31 cellular contexts compared by ENCODE assay signal in the genomic region with DNA sequence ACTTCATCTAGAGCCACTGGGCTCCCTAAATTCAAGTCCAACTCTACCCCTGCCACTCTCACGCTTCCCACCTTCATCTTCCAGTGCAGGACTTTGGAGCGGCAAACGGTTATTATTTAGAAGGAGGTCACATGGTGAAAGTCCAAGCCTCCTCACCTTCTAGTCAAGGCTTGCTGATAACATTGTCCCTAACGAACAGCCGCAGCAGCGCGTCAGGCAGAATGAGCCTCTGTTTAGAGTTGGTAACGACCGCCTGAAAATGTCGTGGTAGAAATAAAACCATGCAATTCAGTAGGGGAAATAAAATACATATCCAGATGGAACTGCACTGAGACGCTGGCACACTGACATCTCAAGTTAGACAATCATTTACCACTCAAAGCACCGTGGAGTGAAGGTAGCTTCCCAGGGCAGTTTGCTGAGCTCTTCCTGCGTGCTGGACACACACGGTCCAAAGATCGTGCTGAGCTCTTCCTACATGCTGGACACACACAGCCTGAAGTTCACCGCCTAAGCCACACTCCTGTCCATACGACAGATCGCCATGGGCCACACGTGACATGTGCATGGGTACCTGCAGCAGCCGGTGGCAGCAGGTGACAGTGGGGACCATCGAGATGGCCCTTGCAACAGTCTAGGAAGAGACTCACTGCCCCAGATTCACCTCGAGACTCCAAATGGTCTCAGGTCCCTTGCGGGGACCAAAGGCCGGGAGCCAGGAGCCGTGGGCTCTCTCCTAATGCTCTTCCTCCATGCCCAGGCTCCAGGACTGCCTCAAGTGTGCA.
DNase-seq lines count a peak whose midpoint lies in the region; ATAC-seq and TF ChIP-seq lines count a peak whose summit lies in the region.
"Had no signal": no experiment of that assay in that cellular context is flagged by ENCODE, and none has a peak within 500 bp of the region (broad histone marks: within the 10 kb centered on the region; RNA-seq: fewer than 3 reads in every experiment).

No MANE protein-coding gene starts in this region.

- H3K23ac ChIP-seq in neuronal stem cell (ENCODE audit: low read depth, low read length, poor library complexity): peak overlapping the region; percentile 39

- H3K36me3 ChIP-seq in neuronal stem cell (replicated peaks in 1 of 2; ENCODE audit: control insufficient read depth in 2 of 2, insufficient read depth in 2 of 2, low read length in 2 of 2) (peaks cover 0 to 6% of the 10 kb centered on the region in 2 donors), aorta (ENCODE audit: control insufficient read depth in 1 of 2, insufficient read depth in 2 of 2, low read length in 1 of 2) (no peaks in the 10 kb centered on the region)
- H3K36me3 ChIP-seq: ascending aorta, right atrium auricular region, SJSA1, tibial nerve, WERI-Rb-1 had no signal

- no peak overlapping the region for H3K4me3 Mint-ChIP-seq in activated naive CD8-positive, alpha-beta T cell treated with anti-CD3 and anti-CD28 coated beads, Interleukin-2, amount 10 ng/mL, durations not matched to agents 7 days and 5 days
- H3K4me3 Mint-ChIP-seq in activated naive CD8-positive, alpha-beta T cell treated with anti-CD3 and anti-CD28 coated beads for 36 hours: no peak overlapping the region
- H3K4me3 Mint-ChIP-seq: activated CD4-positive, alpha-beta T cell treated with anti-CD3 and anti-CD28 coated beads, Interleukin-2, amount 10 ng/mL, durations not matched to agents 24 days and 14 days; effector memory CD8-positive, alpha-beta T cell had no signal

- H3K4me1 Mint-ChIP-seq in activated naive CD8-positive, alpha-beta T cell treated with anti-CD3 and anti-CD28 coated beads, Interleukin-2, amount 10 ng/mL, durations not matched to agents 7 days and 5 days: no peaks in the 10 kb centered on the region
- no peaks in the 10 kb centered on the region for H3K4me1 Mint-ChIP-seq in activated naive CD8-positive, alpha-beta T cell treated with anti-CD3 and anti-CD28 coated beads for 36 hours
- H3K4me1 Mint-ChIP-seq: activated CD4-positive, alpha-beta T cell treated with anti-CD3 and anti-CD28 coated beads, Interleukin-2, amount 10 ng/mL, durations not matched to agents 24 days and 14 days had no signal

- no peak overlapping the region for H3K4ac ChIP-seq in neuronal stem cell (ENCODE audit: low read length)

- no peak overlapping the region for H3K4me3 ChIP-seq in neuronal stem cell (ENCODE audit: low read length in 2 of 2)
- H3K4me3 ChIP-seq in aorta (ENCODE audit: low read length in 2 of 2): no peak overlapping the region
- H3K4me3 ChIP-seq: ascending aorta, right atrium auricular region, SJSA1, tibial nerve had no signal

- H2BK5ac ChIP-seq in neuronal stem cell (ENCODE audit: low read length): no peak overlapping the region

- H2BK15ac ChIP-seq in neuronal stem cell (ENCODE audit: low read length): no peak overlapping the region

- H3K9ac ChIP-seq in neuronal stem cell (ENCODE audit: low read depth, low read length, poor library complexity): no peak overlapping the region

- TF ChIP-seq CTCF in omental fat pad (IDR thresholded peaks at IDR 0.05): no peak

- H3K27ac ChIP-seq in neuronal stem cell (replicated peaks; ENCODE audit: low read length) (no peak overlapping the region), aorta (ENCODE audit: low read depth in 1 of 2, low read length in 2 of 2) (no peak overlapping the region)
- H3K27ac ChIP-seq: ascending aorta, C4-2B, right atrium auricular region, SJSA1, WERI-Rb-1 had no signal

- POLR2A ChIA-PET in activated naive CD8-positive, alpha-beta T cell treated with anti-CD3 and anti-CD28 coated beads, Interleukin-2, amount 10 ng/mL, durations not matched to agents 7 days and 5 days (lab: Charles Lee): no interaction called here

- no peak overlapping the region for H2BK12ac ChIP-seq in neuronal stem cell (ENCODE audit: low read length)

- H3K18ac ChIP-seq in neuronal stem cell (ENCODE audit: low read length): peak overlapping the region; percentile 27

- no peak overlapping the region for H2BK120ac ChIP-seq in neuronal stem cell (ENCODE audit: low read depth, low read length)

- peak; percentile 7 for DNase-seq in activated naive CD8-positive, alpha-beta T cell treated with anti-CD3 and anti-CD28 coated beads, Interleukin-2, amount 10 ng/mL, durations not matched to agents 7 days and 5 days
- DNase-seq in activated naive CD8-positive, alpha-beta T cell treated with anti-CD3 and anti-CD28 coated beads for 36 hours: no peak
- DNase-seq in left colon (peak; percentile 57 to 65), neuronal stem cell (ENCODE audit: low spot score) (no peak), aorta (peak; percentile 30 to 53), omental fat pad (ENCODE audit: low spot score) (no peak), cerebellum (ENCODE audit: low spot score) (no peak)
- DNase-seq in stimulated activated naive CD4-positive, alpha-beta T cell treated with Interleukin-2 at 50 U/mL for 16 hours (lab: John Stamatoyannopoulos, UW): no peak
- DNase-seq: 8988T; activated CD4-positive, alpha-beta T cell treated with anti-CD3 and anti-CD28 coated beads, Interleukin-2, amount 10 ng/mL, durations not matched to agents 24 days and 14 days; activated CD8-positive, alpha-beta memory T cell treated with anti-CD3 and anti-CD28 coated beads for 24 hours; activated effector memory CD4-positive, alpha-beta T cell treated with Interleukin-2 at 50 U/mL for 16 hours; cortex of kidney; DMS79; effector memory CD8-positive, alpha-beta T cell; GDM1; Kasumi-1; midbrain; NCI-H1436 treated with DMSO at 0.1 percent for 48 hours; NCI-H2107; NCI-H510A; RPMI8226; stimulated activated CD4-positive, alpha-beta T cell treated with anti-CD3 and anti-CD28 coated beads, Interleukin-12 subunit alpha, Interleukin-12 subunit beta, amount 100 ng/mL, for 4 hours; stimulated activated CD4-positive, alpha-beta T cell treated with anti-CD3 and anti-CD28 coated beads, Interleukin-4, amount 100 ng/mL, for 1 hour; WERI-Rb-1 had no signal

- no peak overlapping the region for H4K8ac ChIP-seq in neuronal stem cell (ENCODE audit: low read depth, low read length)

- no peaks in the 10 kb centered on the region for H3K79me1 ChIP-seq in neuronal stem cell (ENCODE audit: low read depth, low read length)

- no peak overlapping the region for H3K27ac Mint-ChIP-seq in activated naive CD8-positive, alpha-beta T cell treated with anti-CD3 and anti-CD28 coated beads, Interleukin-2, amount 10 ng/mL, durations not matched to agents 7 days and 5 days
- no peak overlapping the region for H3K27ac Mint-ChIP-seq in activated naive CD8-positive, alpha-beta T cell treated with anti-CD3 and anti-CD28 coated beads for 36 hours
- H3K27ac Mint-ChIP-seq: activated CD4-positive, alpha-beta T cell treated with anti-CD3 and anti-CD28 coated beads, Interleukin-2, amount 10 ng/mL, durations not matched to agents 24 days and 14 days; activated naive CD4-positive, alpha-beta T cell treated with anti-CD3 and anti-CD28 coated beads, Interleukin-2, amount 50 U/mL, for 72 hours; effector memory CD8-positive, alpha-beta T cell had no signal

- H3K27me3 Mint-ChIP-seq in activated naive CD8-positive, alpha-beta T cell treated with anti-CD3 and anti-CD28 coated beads, Interleukin-2, amount 10 ng/mL, durations not matched to agents 7 days and 5 days: no peaks in the 10 kb centered on the region
- H3K27me3 Mint-ChIP-seq in activated naive CD8-positive, alpha-beta T cell treated with anti-CD3 and anti-CD28 coated beads for 36 hours: no peaks in the 10 kb centered on the region
- H3K27me3 Mint-ChIP-seq: activated CD4-positive, alpha-beta T cell treated with anti-CD3 and anti-CD28 coated beads, Interleukin-2, amount 10 ng/mL, durations not matched to agents 24 days and 14 days; effector memory CD8-positive, alpha-beta T cell had no signal

- H4K91ac ChIP-seq in neuronal stem cell (ENCODE audit: low read depth, low read length, poor library complexity): no peak overlapping the region

- H3K4me2 ChIP-seq in neuronal stem cell (ENCODE audit: insufficient read depth, low read length, poor library complexity, severe bottlenecking): no peak overlapping the region

- peaks cover 0 to 28% of the 10 kb centered on the region in 2 donors for H3K9me3 ChIP-seq in neuronal stem cell (replicated peaks in 1 of 2; ENCODE audit: control insufficient read depth in 2 of 2, insufficient read depth in 1 of 2, low read depth in 1 of 2, low read length in 2 of 2)
- H3K9me3 ChIP-seq in aorta (ENCODE audit: control insufficient read depth, low read length): peaks cover 1% of the 10 kb centered on the region
- H3K9me3 ChIP-seq: ascending aorta, right atrium auricular region had no signal

- H2AFZ ChIP-seq in neuronal stem cell (ENCODE audit: low read length): no peak overlapping the region

- H3K14ac ChIP-seq in neuronal stem cell (ENCODE audit: low read length): no peak overlapping the region

- H2AK5ac ChIP-seq in neuronal stem cell (ENCODE audit: low read depth, low read length): peak overlapping the region; percentile 40

- no CpG with 5 or more reads among the region's 25 CpGs for WGBS in neuronal stem cell (ENCODE audit: extremely low coverage in 2 of 2, insufficient read length in 2 of 2, insufficient replicate concordance in 1 of 2), 2 donors
- 89% methylated on average over 25 of the region's 25 CpGs for WGBS in aorta, 2 donors

- H3K4me1 ChIP-seq in neuronal stem cell (ENCODE audit: control insufficient read depth in 2 of 2, insufficient read depth in 1 of 2, low read depth in 1 of 2, low read length in 2 of 2): peaks cover 0 to 19% of the 10 kb centered on the region in 2 donors
- no peaks in the 10 kb centered on the region for H3K4me1 ChIP-seq in aorta (ENCODE audit: control insufficient read depth in 1 of 2, insufficient read depth in 2 of 2, low read length in 2 of 2)
- H3K4me1 ChIP-seq: ascending aorta, right atrium auricular region, SJSA1, tibial nerve had no signal

- H3K27me3 ChIP-seq in neuronal stem cell (ENCODE audit: control insufficient read depth in 3 of 3, insufficient read depth in 3 of 3, low read depth in 1 of 3, low read length in 3 of 3) (peaks cover 0 to 8% (median 0%) of the 10 kb centered on the region in 3 experiments), aorta (ENCODE audit: control insufficient read depth in 1 of 2, insufficient read depth in 2 of 2, low read length in 1 of 2) (no peaks in the 10 kb centered on the region)
- H3K27me3 ChIP-seq: ascending aorta, right atrium auricular region, SJSA1, tibial nerve had no signal

- no peak for ATAC-seq in activated naive CD8-positive, alpha-beta T cell treated with anti-CD3 and anti-CD28 coated beads, Interleukin-2, amount 10 ng/mL, durations not matched to agents 7 days and 5 days (ENCODE audit: low read depth)
- ATAC-seq in left colon (peak; percentile 82), aorta (ENCODE audit: low FRiP score) (no peak), omental fat pad (ENCODE audit: low FRiP score) (no peak)
- ATAC-seq: activated naive CD4-positive, alpha-beta T cell treated with anti-CD3 and anti-CD28 coated beads, Interleukin-2, amount 50 U/mL, for 72 hours; effector memory CD8-positive, alpha-beta T cell had no signal

- no peaks in the 10 kb centered on the region for H3K36me3 Mint-ChIP-seq in activated naive CD8-positive, alpha-beta T cell treated with anti-CD3 and anti-CD28 coated beads, Interleukin-2, amount 10 ng/mL, durations not matched to agents 7 days and 5 days
- no peaks in the 10 kb centered on the region for H3K36me3 Mint-ChIP-seq in activated naive CD8-positive, alpha-beta T cell treated with anti-CD3 and anti-CD28 coated beads for 36 hours
- H3K36me3 Mint-ChIP-seq: activated naive CD4-positive, alpha-beta T cell treated with anti-CD3 and anti-CD28 coated beads, Interleukin-2, amount 50 U/mL, for 72 hours had no signal

- intact Hi-C loops in left colon (cut with DNase I, micrococcal nuclease): no loop called here
- intact Hi-C loops in aorta (cut with DNase I): no loop called here

- no peaks in the 10 kb centered on the region for H3K9me3 Mint-ChIP-seq in activated naive CD8-positive, alpha-beta T cell treated with anti-CD3 and anti-CD28 coated beads, Interleukin-2, amount 10 ng/mL, durations not matched to agents 7 days and 5 days
- no peaks in the 10 kb centered on the region for H3K9me3 Mint-ChIP-seq in activated naive CD8-positive, alpha-beta T cell treated with anti-CD3 and anti-CD28 coated beads for 36 hours
- H3K9me3 Mint-ChIP-seq: activated CD4-positive, alpha-beta T cell treated with anti-CD3 and anti-CD28 coated beads, Interleukin-2, amount 10 ng/mL, durations not matched to agents 24 days and 14 days; activated naive CD4-positive, alpha-beta T cell treated with anti-CD3 and anti-CD28 coated beads, Interleukin-2, amount 50 U/mL, for 72 hours; effector memory CD8-positive, alpha-beta T cell had no signal

Comparison
In these comparisons a context has a peak if more than half of its experiments do, and no peak if none do; other contexts are left out.
1. DNase-seq: peak in activated naive CD8-positive, alpha-beta T cell treated with anti-CD3 and anti-CD28 coated beads, Interleukin-2, amount 10 ng/mL, durations not matched to agents 7 days and 5 days (single experiment), left colon (2 of 2) and aorta (2 of 2); none in activated naive CD8-positive, alpha-beta T cell treated with anti-CD3 and anti-CD28 coated beads for 36 hours (single experiment), neuronal stem cell (single experiment), omental fat pad (single experiment), cerebellum (single experiment) and stimulated activated naive CD4-positive, alpha-beta T cell treated with Interleukin-2 at 50 U/mL for 16 hours (single experiment).